ENCODE assay signal across 27 cellular contexts in genomic region chr5:34002629-34003328, GRCh38. TPM values are rescaled to one million over a fixed set of nuclear protein-coding genes. Genes with fewer than 3 reads are reported as not detected.
DNase-seq lines count a peak whose midpoint lies in the region; ATAC-seq, FAIRE-seq and TF ChIP-seq lines count a peak whose summit lies in the region.
"Had no signal": no experiment of that assay in that cellular context is flagged by ENCODE, and none has a peak within 500 bp of the region (broad histone marks: within the 10 kb centered on the region; RNA-seq: fewer than 3 reads in every experiment).

No MANE protein-coding gene starts in this region.

- H3K9me3 ChIP-seq in right atrium auricular region (no peaks in the 10 kb centered on the region), stomach (no peaks in the 10 kb centered on the region)
- H3K9me3 ChIP-seq: lower lobe of right lung, prostate gland had no signal

- 90 to 99% (median 96%) methylated on average over 10 of the region's 10 CpGs for WGBS in stomach, 5 donors

- no peak for TF ChIP-seq POLR2A in stomach (IDR thresholded peaks at IDR 0.05)

- H3K4me1 ChIP-seq in right atrium auricular region (peaks cover 0 to 23% of the 10 kb centered on the region in 2 donors), stomach (peaks cover 12 to 39% (median 30%) of the 10 kb centered on the region in 4 donors)
- H3K4me1 ChIP-seq: prostate gland had no signal

- H3K27ac ChIP-seq in right atrium auricular region (peak overlapping the region in 1 of 2 donors; percentile 28), stomach (peak overlapping the region in 3 of 5 donors; percentile 18 to 74 (median 71))
- H3K27ac ChIP-seq: prostate gland, skin epidermis had no signal

- ATAC-seq in left ventricle myocardium superior, result peak; percentile 39
- ATAC-seq: activated naive CD4-positive, alpha-beta T cell treated with anti-CD3 and anti-CD28 coated beads, Interleukin-2, amount 50 U/mL, for 72 hours; activated T-helper 17 cell treated with anti-CD3 and anti-CD28 coated beads, Interleukin-2, amount 50 U/mL, for 72 hours; GM12878; lower lobe of right lung; SK-N-SH treated with all-trans-retinoic acid at 6 μM for 48 hours had no signal

- H3K27me3 ChIP-seq in right atrium auricular region (no peaks in the 10 kb centered on the region), stomach (no peaks in the 10 kb centered on the region)

- intact Hi-C loops in left ventricle myocardium superior (cut with micrococcal nuclease) (no loop called here), stomach (cut with DNase I; ENCODE audit: low total_unique reads) (no loop called here)

- no peak for TF ChIP-seq EP300 in stomach (IDR thresholded peaks at IDR 0.05)

- DNase-seq in left ventricle myocardium superior (no peak), right atrium auricular region (ENCODE audit: low spot score) (no peak), RCC 7860 (ENCODE audit: low spot score) (peak; percentile 51), left kidney (ENCODE audit: low read depth, low spot score) (peak; percentile 65), stomach (no peak), SW480 (ENCODE audit: low spot score) (no peak), NCI-H2171 treated with DMSO at 0.1 percent for 48 hours (lab: John Stamatoyannopoulos, UW) (no peak)
- DNase-seq: activated CD4-positive, alpha-beta T cell treated with anti-CD3 and anti-CD28 coated beads, Interleukin-2, amount 10 ng/mL, durations not matched to agents 24 days and 14 days; C1 segment of cervical spinal cord; Calu3; DND-41; hypothalamus; Kasumi-1; lower lobe of right lung; NCI-H187 treated with DMSO at 0.1 percent for 48 hours; NCI-H526 treated with DMSO at 0.1 percent for 48 hours; RPMI8226; stimulated activated CD4-positive, alpha-beta T cell treated with anti-CD3 and anti-CD28 coated beads, Interleukin-2, amount 100 ng/mL, for 24 hours had no signal

- FAIRE-seq in RCC 7860 (lab: Jason Lieb, UNC), result no peak
- FAIRE-seq: GM12878, urothelium cell line had no signal

- no peak for TF ChIP-seq CTCF in right atrium auricular region (IDR thresholded peaks at IDR 0.05)
- TF ChIP-seq CTCF in stomach (IDR thresholded peaks at IDR 0.05), result no peak

- no peaks in the 10 kb centered on the region for H3K36me3 ChIP-seq in right atrium auricular region
- peaks cover 4 to 38% (median 37%) of the 10 kb centered on the region in 4 donors for H3K36me3 ChIP-seq in stomach
- H3K36me3 ChIP-seq: prostate gland had no signal

- H3K4me3 ChIP-seq in right atrium auricular region, result no peak overlapping the region
- H3K4me3 ChIP-seq in stomach, result no peak overlapping the region
- H3K4me3 ChIP-seq: GM12878, lower lobe of right lung, prostate gland, skin epidermis had no signal

RNA-seq across cellular contexts. Expression of gene AMACR, which starts 5.1 kb away (rescaled TPM):
- total RNA-seq in left ventricle myocardium superior, result 6.5 TPM
- 10 to 100 TPM in 1 of 2 donors, 1 to 10 TPM in 1; 4.1 to 12.6 TPM for total RNA-seq in right atrium auricular region
- 10 to 100 TPM in 4 of 5 donors, 1 to 10 TPM in 1; 8.5 to 56.6 (median 15.4) TPM for total RNA-seq in stomach
- 10 to 100 TPM; 22.0 to 89.7 (median 30.9) TPM for polyA plus RNA-seq in stomach

RNA-seq across cellular contexts. Expression of gene SLC45A2, which starts 18.3 kb away (rescaled TPM):
- total RNA-seq in left ventricle myocardium superior (not detected), right atrium auricular region (under 1 TPM in 1 of 2 donors, not detected in 1; 0.82 TPM), stomach (not detected)
- polyA plus RNA-seq in stomach, result under 1 TPM; 0.19 to 0.46 (median 0.20) TPM
- total RNA-seq: activated CD4-positive, alpha-beta T cell treated with anti-CD3 and anti-CD28 coated beads, Interleukin-2, amount 10 ng/mL, durations not matched to agents 24 days and 14 days; activated T-helper 17 cell treated with anti-CD3 and anti-CD28 coated beads, Interleukin-2, amount 50 U/mL, for 72 hours; Calu3; H4; lower lobe of right lung had no signal
- polyA plus RNA-seq: AG04450 had no signal

RNA-seq across cellular contexts. Expression of gene C1QTNF3, which starts 40.2 kb away (rescaled TPM):
- 1.1 TPM for total RNA-seq in left ventricle myocardium superior
- total RNA-seq in right atrium auricular region, result 1 to 10 TPM; 1.2 to 2.0 TPM
- 10 to 100 TPM in 3 of 5 donors, 1 to 10 TPM in 2; 3.6 to 84.1 (median 14.6) TPM for total RNA-seq in stomach
- polyA plus RNA-seq in stomach, result 10 to 100 TPM in 1 of 3 donors, 1 to 10 TPM in 2; 4.5 to 19.6 (median 6.9) TPM

Comparison
In these comparisons a context has a peak if more than half of its experiments do, and no peak if none do; other contexts are left out.
1. DNase-seq: peak in RCC 7860 (single experiment) and left kidney (single experiment); none in left ventricle myocardium superior (single experiment), right atrium auricular region (single experiment), stomach (single experiment), SW480 (single experiment) and NCI-H2171 treated with DMSO at 0.1 percent for 48 hours (single experiment).